ENCODE assay signal across 2 cellular contexts in the genomic region with DNA sequence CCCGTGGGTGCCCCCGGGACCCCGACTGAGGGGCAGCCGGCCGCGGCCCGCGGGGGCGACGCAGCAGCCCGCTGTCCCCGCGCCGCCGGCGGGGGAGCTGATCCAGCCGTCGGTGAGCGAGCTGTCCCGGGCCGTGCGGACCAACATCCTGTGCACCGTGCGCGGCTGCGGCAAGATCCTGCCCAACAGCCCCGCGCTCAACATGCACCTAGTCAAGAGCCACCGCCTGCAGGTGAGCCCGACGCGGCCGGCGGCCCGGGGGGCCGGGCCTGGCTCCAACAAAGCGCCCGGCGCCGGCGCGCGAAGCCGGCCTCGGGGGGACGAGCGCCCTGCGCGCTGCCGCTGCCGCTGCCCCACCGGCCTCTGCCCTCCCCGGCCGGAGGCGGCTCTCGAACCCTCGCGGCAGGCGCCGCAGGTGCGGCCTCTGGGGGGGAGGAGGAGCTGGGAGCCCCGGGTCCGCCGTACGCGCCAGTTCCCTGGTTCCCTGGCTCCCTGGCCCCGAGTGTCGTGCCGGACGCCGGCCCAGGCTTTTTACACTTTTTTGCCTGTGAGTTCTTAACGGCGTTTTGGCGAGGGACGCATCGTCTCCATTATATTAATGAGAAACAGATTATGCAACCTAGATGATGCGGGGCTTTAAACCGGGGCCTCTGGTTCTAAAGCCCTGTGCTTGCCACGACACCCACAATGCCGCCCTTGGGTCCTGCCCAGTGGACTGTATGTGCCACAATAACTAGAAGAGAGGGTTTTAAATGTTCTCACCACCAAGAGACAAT.
A peak's percentile ranks its signal among the peaks of the same experiment; 100 is the strongest.
TF ChIP-seq lines count a peak whose summit lies in the region.

No MANE protein-coding gene starts in this region.

TF ChIP-seq in A549, 52 proteins besides CTCF, POLR2A, EP300 and RAD21:
- TF ChIP-seq CBX2 (IDR thresholded peaks at IDR 0.05; ENCODE audit: borderline replicate concordance, low read depth) (no peak), NFE2L2 (conservative IDR thresholded peaks at IDR 0.05; ENCODE audit: low read length) (no peak), TFCP2L1 (CRISPR knock-in tag; IDR thresholded peaks at IDR 0.05) (no peak), JUN (IDR thresholded peaks at IDR 0.05) (no peak; a peak in 4 of 5 replicates), ESRRA (IDR thresholded peaks at IDR 0.05; ENCODE audit: borderline replicate concordance, low read length) (no peak), PHF8 (IDR thresholded peaks at IDR 0.05; ENCODE audit: borderline replicate concordance, low read depth) (no peak)
TF ChIP-seq in A549: peak in this region for 0.

TF ChIP-seq in GM12878, 131 proteins besides CTCF, POLR2A, EP300 and RAD21:
- no peak for TF ChIP-seq HDAC2 (IDR thresholded peaks at IDR 0.05)
- no peak for TF ChIP-seq GABPA (IDR thresholded peaks at IDR 0.05; ENCODE audit: low read depth)
- 0 out of 2 replicates have a peak, but pooled peaks have one; percentile 31 for TF ChIP-seq NFXL1 (IDR thresholded peaks at IDR 0.05; ENCODE audit: borderline replicate concordance)
- TF ChIP-seq GATAD2B (conservative IDR thresholded peaks at IDR 0.05; ENCODE audit: low read depth), result 0 out of 2 replicates have a peak, but pooled peaks have one; percentile 9
- TF ChIP-seq BHLHE40 (IDR thresholded peaks at IDR 0.05; ENCODE audit: borderline replicate concordance in 1 of 2, low read depth in 2 of 2, low read length in 1 of 2), result peak in 1 of 2 experiments; percentile 21; a peak in 1 of 4 replicates
- TF ChIP-seq, protein P1, sequence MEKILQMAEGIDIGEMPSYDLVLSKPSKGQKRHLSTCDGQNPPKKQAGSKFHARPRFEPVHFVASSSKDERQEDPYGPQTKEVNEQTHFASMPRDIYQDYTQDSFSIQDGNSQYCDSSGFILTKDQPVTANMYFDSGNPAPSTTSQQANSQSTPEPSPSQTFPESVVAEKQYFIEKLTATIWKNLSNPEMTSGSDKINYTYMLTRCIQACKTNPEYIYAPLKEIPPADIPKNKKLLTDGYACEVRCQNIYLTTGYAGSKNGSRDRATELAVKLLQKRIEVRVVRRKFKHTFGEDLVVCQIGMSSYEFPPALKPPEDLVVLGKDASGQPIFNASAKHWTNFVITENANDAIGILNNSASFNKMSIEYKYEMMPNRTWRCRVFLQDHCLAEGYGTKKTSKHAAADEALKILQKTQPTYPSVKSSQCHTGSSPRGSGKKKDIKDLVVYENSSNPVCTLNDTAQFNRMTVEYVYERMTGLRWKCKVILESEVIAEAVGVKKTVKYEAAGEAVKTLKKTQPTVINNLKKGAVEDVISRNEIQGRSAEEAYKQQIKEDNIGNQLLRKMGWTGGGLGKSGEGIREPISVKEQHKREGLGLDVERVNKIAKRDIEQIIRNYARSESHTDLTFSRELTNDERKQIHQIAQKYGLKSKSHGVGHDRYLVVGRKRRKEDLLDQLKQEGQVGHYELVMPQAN (conservative IDR thresholded peaks at IDR 0.05), result peak; percentile 35; the same call in 1 of the 2 replicates
- TF ChIP-seq ZNF24 (IDR thresholded peaks at IDR 0.05), result no peak
- peak; percentile 39; the same call in 1 of the 2 replicates for TF ChIP-seq SIN3A (IDR thresholded peaks at IDR 0.05; ENCODE audit: low read depth, low read length)
- TF ChIP-seq BACH1 (IDR thresholded peaks at IDR 0.05; ENCODE audit: borderline replicate concordance), result 0 out of 2 replicates have a peak, but pooled peaks have one; percentile 3
- TF ChIP-seq LARP7 (IDR thresholded peaks at IDR 0.05), result peak; percentile 18; the same call in 1 of the 2 replicates
- TF ChIP-seq, protein P2, sequence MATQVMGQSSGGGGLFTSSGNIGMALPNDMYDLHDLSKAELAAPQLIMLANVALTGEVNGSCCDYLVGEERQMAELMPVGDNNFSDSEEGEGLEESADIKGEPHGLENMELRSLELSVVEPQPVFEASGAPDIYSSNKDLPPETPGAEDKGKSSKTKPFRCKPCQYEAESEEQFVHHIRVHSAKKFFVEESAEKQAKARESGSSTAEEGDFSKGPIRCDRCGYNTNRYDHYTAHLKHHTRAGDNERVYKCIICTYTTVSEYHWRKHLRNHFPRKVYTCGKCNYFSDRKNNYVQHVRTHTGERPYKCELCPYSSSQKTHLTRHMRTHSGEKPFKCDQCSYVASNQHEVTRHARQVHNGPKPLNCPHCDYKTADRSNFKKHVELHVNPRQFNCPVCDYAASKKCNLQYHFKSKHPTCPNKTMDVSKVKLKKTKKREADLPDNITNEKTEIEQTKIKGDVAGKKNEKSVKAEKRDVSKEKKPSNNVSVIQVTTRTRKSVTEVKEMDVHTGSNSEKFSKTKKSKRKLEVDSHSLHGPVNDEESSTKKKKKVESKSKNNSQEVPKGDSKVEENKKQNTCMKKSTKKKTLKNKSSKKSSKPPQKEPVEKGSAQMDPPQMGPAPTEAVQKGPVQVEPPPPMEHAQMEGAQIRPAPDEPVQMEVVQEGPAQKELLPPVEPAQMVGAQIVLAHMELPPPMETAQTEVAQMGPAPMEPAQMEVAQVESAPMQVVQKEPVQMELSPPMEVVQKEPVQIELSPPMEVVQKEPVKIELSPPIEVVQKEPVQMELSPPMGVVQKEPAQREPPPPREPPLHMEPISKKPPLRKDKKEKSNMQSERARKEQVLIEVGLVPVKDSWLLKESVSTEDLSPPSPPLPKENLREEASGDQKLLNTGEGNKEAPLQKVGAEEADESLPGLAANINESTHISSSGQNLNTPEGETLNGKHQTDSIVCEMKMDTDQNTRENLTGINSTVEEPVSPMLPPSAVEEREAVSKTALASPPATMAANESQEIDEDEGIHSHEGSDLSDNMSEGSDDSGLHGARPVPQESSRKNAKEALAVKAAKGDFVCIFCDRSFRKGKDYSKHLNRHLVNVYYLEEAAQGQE (IDR thresholded peaks at IDR 0.05; ENCODE audit: low read depth, low read length), result no peak
- no peak for TF ChIP-seq RUNX3 (IDR thresholded peaks at IDR 0.05; ENCODE audit: low read length)
- no peak for TF ChIP-seq SMAD5 (IDR thresholded peaks at IDR 0.05; ENCODE audit: low read depth)
- TF ChIP-seq YY1 (IDR thresholded peaks at IDR 0.05; ENCODE audit: low read depth, low read length), result no peak
- TF ChIP-seq TAF1 (IDR thresholded peaks at IDR 0.05; ENCODE audit: borderline replicate concordance, low read depth, low read length), result 0 out of 2 replicates have a peak, but pooled peaks have one; percentile 11
- peak; percentile 72 for TF ChIP-seq IKZF1 (conservative IDR thresholded peaks at IDR 0.05)
- TF ChIP-seq SP1 (IDR thresholded peaks at IDR 0.05; ENCODE audit: low read depth, low read length), result no peak
- no peak for TF ChIP-seq FOS (IDR thresholded peaks at IDR 0.05; ENCODE audit: borderline replicate concordance, extremely low read depth, insufficient read length)
- TF ChIP-seq KDM1A (IDR thresholded peaks at IDR 0.05; ENCODE audit: borderline replicate concordance), result no peak
- TF ChIP-seq, protein P3, sequence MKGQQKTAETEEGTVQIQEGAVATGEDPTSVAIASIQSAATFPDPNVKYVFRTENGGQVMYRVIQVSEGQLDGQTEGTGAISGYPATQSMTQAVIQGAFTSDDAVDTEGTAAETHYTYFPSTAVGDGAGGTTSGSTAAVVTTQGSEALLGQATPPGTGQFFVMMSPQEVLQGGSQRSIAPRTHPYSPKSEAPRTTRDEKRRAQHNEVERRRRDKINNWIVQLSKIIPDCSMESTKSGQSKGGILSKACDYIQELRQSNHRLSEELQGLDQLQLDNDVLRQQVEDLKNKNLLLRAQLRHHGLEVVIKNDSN (IDR thresholded peaks at IDR 0.05; ENCODE audit: borderline replicate concordance, extremely low read length, insufficient read depth, low read depth, low read length), result no peak
- TF ChIP-seq NR2C1 (IDR thresholded peaks at IDR 0.05), result 0 out of 2 replicates have a peak, but pooled peaks have one; percentile 0
